23 cellular contexts compared by ENCODE assay signal in the genomic region with DNA sequence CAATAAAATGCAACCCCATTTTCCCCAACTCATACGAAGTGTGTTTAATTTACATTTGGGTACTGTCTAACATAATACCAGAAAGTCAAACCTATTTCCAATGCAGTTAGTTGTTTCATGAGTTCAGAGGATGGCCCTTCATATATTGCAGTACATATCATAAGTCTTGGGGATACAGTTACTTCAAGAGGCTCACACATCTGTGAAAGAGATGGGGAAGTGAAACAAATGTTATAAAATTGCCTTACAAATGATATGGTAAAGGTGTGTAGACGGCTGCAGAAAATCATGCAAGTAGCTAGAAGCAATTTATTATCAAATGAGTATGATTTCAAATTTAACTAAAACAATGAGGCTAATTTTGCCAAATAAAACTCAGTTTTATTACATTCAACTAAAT.
A peak's percentile ranks its signal among the peaks of the same experiment; 100 is the strongest.
DNase-seq lines count a peak whose midpoint lies in the region; ATAC-seq and TF ChIP-seq lines count a peak whose summit lies in the region.
"Had no signal": no experiment of that assay in that cellular context is flagged by ENCODE, and none has a peak within 500 bp of the region (broad histone marks: within the 10 kb centered on the region; RNA-seq: fewer than 3 reads in every experiment).

No MANE protein-coding gene starts in this region.

- peak; percentile 72 for ATAC-seq in GM18508 (IDR thresholded peaks at IDR 0.05; ENCODE audit: insufficient read depth, unreplicated experiment)
- peak; percentile 64 for ATAC-seq in GM21737 (IDR thresholded peaks at IDR 0.05; ENCODE audit: unreplicated experiment)
- ATAC-seq in HG03565 (IDR thresholded peaks at IDR 0.05; ENCODE audit: unreplicated experiment): peak; percentile 78
- ATAC-seq in naive B cell (ENCODE audit: low read depth in 2 of 2): peak; percentile 91 to 97
- ATAC-seq in omental fat pad (ENCODE audit: low FRiP score): no peak
- ATAC-seq: HCT116; left cardiac atrium; Right ventricle myocardium inferior; stimulated activated effector memory CD8-positive, alpha-beta T cell treated with anti-CD3 and anti-CD28 coated beads, Interleukin-12 subunit alpha, Interleukin-12 subunit beta, amount 100 ng/mL, for 72 hours had no signal

- no peaks in the 10 kb centered on the region for H3K9me3 Mint-ChIP-seq in naive B cell

- H3K4me3 Mint-ChIP-seq in naive B cell: peak overlapping the region in 3 of 8 donors; percentile 17 to 52 (median 20)
- H3K4me3 Mint-ChIP-seq: activated naive CD8-positive, alpha-beta T cell; CD4-positive, CD25-positive, alpha-beta regulatory T cell; stimulated activated effector memory CD8-positive, alpha-beta T cell treated with anti-CD3 and anti-CD28 coated beads, Interleukin-12 subunit alpha, Interleukin-12 subunit beta, amount 100 ng/mL, for 72 hours had no signal

- peak overlapping the region in 2 of 6 donors; percentile 29 to 87 for H3K27ac Mint-ChIP-seq in naive B cell
- H3K27ac Mint-ChIP-seq: activated naive CD8-positive, alpha-beta T cell; CD4-positive, CD25-positive, alpha-beta regulatory T cell; stimulated activated effector memory CD8-positive, alpha-beta T cell treated with anti-CD3 and anti-CD28 coated beads, Interleukin-12 subunit alpha, Interleukin-12 subunit beta, amount 100 ng/mL, for 72 hours had no signal

- peaks cover 8 to 11% (median 11%) of the 10 kb centered on the region in 3 donors for H3K4me1 Mint-ChIP-seq in naive B cell
- H3K4me1 Mint-ChIP-seq: CD4-positive, CD25-positive, alpha-beta regulatory T cell; stimulated activated effector memory CD8-positive, alpha-beta T cell treated with anti-CD3 and anti-CD28 coated beads, Interleukin-12 subunit alpha, Interleukin-12 subunit beta, amount 100 ng/mL, for 72 hours had no signal

- no peaks in the 10 kb centered on the region for H3K27me3 Mint-ChIP-seq in naive B cell
- H3K27me3 Mint-ChIP-seq: activated naive CD8-positive, alpha-beta T cell; CD4-positive, CD25-positive, alpha-beta regulatory T cell had no signal

- DNase-seq in naive B cell (peak; percentile 19), omental fat pad (ENCODE audit: low spot score) (no peak), GM10266 (ENCODE audit: extremely low spot score) (no peak)
- no peak for DNase-seq in stimulated activated CD4-positive, alpha-beta T cell treated with anti-CD3 and anti-CD28 coated beads, Interleukin-4, amount 100 ng/mL, for 1 hour
- DNase-seq: activated CD4-positive, alpha-beta T cell treated with anti-CD3 and anti-CD28 coated beads for 48 hours; CD4-positive, CD25-positive, alpha-beta regulatory T cell; central memory CD4-positive, alpha-beta T cell; DMS153; glutamatergic neuron; left cardiac atrium; NCI-H69; nucleus accumbens; stimulated activated CD4-positive, alpha-beta T cell treated with anti-CD3 and anti-CD28 coated beads, Interleukin-1b, Interleukin-23, amount 100 ng/mL, for 48 hours; SW 1271; testis; uterus had no signal

- H3K36me3 Mint-ChIP-seq in naive B cell: no peaks in the 10 kb centered on the region
- H3K36me3 Mint-ChIP-seq: activated naive CD8-positive, alpha-beta T cell; CD4-positive, CD25-positive, alpha-beta regulatory T cell; stimulated activated effector memory CD8-positive, alpha-beta T cell treated with anti-CD3 and anti-CD28 coated beads, Interleukin-12 subunit alpha, Interleukin-12 subunit beta, amount 100 ng/mL, for 72 hours had no signal

- no peak for TF ChIP-seq CTCF in omental fat pad (IDR thresholded peaks at IDR 0.05)
- no peak for TF ChIP-seq CTCF in GM10266 (IDR thresholded peaks at IDR 0.05; ENCODE audit: control insufficient read depth, insufficient read depth, low read depth, missing control alignments)
